In genomic region chr11:41446566-41446965, GRCh38 we compare ENCODE assay signal across 26 cellular contexts.
"Had no signal": no experiment of that assay in that cellular context is flagged by ENCODE, and none has a peak within 500 bp of the region (broad histone marks: within the 10 kb centered on the region; RNA-seq: fewer than 3 reads in every experiment).

No MANE protein-coding gene starts in this region.

- H3K36me3 ChIP-seq: colonic mucosa, heart right ventricle, left lung, neural progenitor cell, right atrium auricular region, sigmoid colon, spleen, tibial artery had no signal

- H2AFZ ChIP-seq: neural progenitor cell, parathyroid adenoma had no signal

- H3K27me3 ChIP-seq: colonic mucosa, heart right ventricle, left lung, neural progenitor cell, right atrium auricular region, sigmoid colon, spleen, testis, tibial artery had no signal

- H3K9me3 ChIP-seq: colonic mucosa, heart right ventricle, mucosa of descending colon, right atrium auricular region, sigmoid colon, spleen, testis, tibial artery had no signal

- ATAC-seq: esophagus mucosa; heart right ventricle; left cardiac atrium; left lung; mucosa of descending colon; natural killer cell treated with Interleukin-12 subunit alpha and Interleukin-12 subunit beta and Interleukin-15 and Interleukin-18, amount 100 ng/mL, for 72 hours; stimulated activated memory B cell treated with anti-CD40 and anti-IgM and Interleukin-4, amounts not matched to agents 10 μg/mL and 1 μg/mL and 100 μg/mL, for 72 hours; stimulated activated naive CD8-positive, alpha-beta T cell treated with anti-CD3 and anti-CD28 coated beads, Interleukin-15, Interleukin-2, amounts not matched to agents 100 U/mL and 50 U/mL, for 24 hours had no signal

- H3K4me3 ChIP-seq: colonic mucosa, heart right ventricle, left lung, mucosa of descending colon, neural progenitor cell, right atrium auricular region, sigmoid colon, spleen, testis, tibial artery had no signal

- H3K79me2 ChIP-seq: parathyroid adenoma had no signal

- H3K4me1 ChIP-seq: colonic mucosa, heart right ventricle, left lung, neural progenitor cell, parathyroid adenoma, right atrium auricular region, sigmoid colon, testis, tibial artery had no signal

- H3K4me2 ChIP-seq: neural progenitor cell had no signal

- H3K27ac ChIP-seq: colonic mucosa, epithelial cell of prostate, heart right ventricle, left lung, neural progenitor cell, parathyroid adenoma, right atrium auricular region, sigmoid colon, spleen, testis, tibial artery had no signal

- H3K9ac ChIP-seq: neural progenitor cell, parathyroid adenoma had no signal

- DNase-seq: colonic mucosa; effector CD8-positive, alpha-beta T cell; endodermal cell; foreskin melanocyte; glutamatergic neuron; heart right ventricle; hippocampal formation; left cardiac atrium; left lung; mesenchymal stem cell; mucosa of descending colon; naive B cell; sigmoid colon; spleen; stimulated activated CD4-positive, alpha-beta T cell treated with anti-CD3 and anti-CD28 coated beads, Interleukin-4, amount 100 ng/mL, for 4 hours; stimulated activated naive CD8-positive, alpha-beta T cell treated with anti-CD3 and anti-CD28 coated beads, Interleukin-15, Interleukin-2, amounts not matched to agents 100 U/mL and 50 U/mL, for 24 hours; substantia nigra; testis; tibial artery had no signal
